In the genomic region with DNA sequence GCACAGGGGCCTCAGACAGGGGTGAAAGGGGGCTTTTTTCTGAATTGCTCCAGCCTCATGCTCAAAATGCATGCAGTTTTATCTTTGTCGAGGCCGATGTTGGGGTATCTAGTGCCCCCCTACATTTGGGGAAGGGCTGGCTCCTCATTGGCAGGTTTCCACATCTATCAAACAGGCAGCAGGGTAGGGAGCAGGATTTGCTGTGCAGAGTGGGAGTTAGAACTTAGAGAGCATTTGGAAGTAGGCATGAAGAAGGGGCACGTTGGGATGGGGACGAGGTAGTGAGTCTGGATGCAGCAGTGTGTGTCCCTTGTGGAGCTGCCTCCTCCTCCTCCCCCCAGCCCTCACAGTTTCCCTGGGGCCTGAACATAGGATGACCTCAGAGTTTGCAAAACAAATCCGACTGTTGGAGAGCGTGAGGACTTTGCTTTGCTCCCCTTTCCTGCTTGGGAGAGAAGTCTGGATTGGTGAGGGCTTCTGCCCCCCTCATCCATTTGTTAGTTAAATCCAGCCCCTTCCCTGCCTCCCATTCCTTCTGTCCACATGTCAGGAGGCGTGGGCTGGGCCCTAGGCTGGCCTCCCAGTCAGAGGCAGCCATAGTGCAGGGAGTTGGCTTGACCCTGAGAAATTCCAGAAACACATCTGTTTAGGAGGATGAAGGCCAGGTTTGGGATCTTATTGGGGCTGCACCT, we compare ENCODE assay signal across 12 cellular contexts. TPM values are rescaled to one million over a fixed set of nuclear protein-coding genes. Genes with fewer than 3 reads are reported as not detected.
DNase-seq lines count a peak whose midpoint lies in the region; ATAC-seq and TF ChIP-seq lines count a peak whose summit lies in the region.
"Had no signal": no experiment of that assay in that cellular context is flagged by ENCODE, and none has a peak within 500 bp of the region (broad histone marks: within the 10 kb centered on the region; RNA-seq: fewer than 3 reads in every experiment).

No MANE protein-coding gene starts in this region.

- peaks cover 0 to under 1% of the 10 kb centered on the region in 2 donors for H3K27me3 Mint-ChIP-seq in natural killer cell (ENCODE audit: low read depth in 2 of 2)

- DNase-seq in EL (peak; percentile 28), NCI-H510A treated with DMSO at 0.1 percent for 48 hours (lab: John Stamatoyannopoulos, UW) (peak; percentile 84), occipital lobe (lab: John Stamatoyannopoulos, UW) (peak; percentile 51), natural killer cell (no peak), activated T-cell treated with anti-CD3 and anti-CD28 coated beads for 4 hours (no peak)
- no peak for DNase-seq in stimulated activated effector memory CD8-positive, alpha-beta T cell treated with anti-CD3 and anti-CD28 coated beads, Interleukin-12 subunit alpha, Interleukin-12 subunit beta, amount 100 ng/mL, for 72 hours (ENCODE audit: low spot score in 2 of 2)
- no peak for DNase-seq in activated CD4-positive, alpha-beta T cell treated with anti-CD3 and anti-CD28 coated beads, Interleukin-2, amount 50 U/mL, for 48 hours
- DNase-seq: GOT3, Kasumi-1, T-helper 1 cell had no signal

- ATAC-seq in gastroesophageal sphincter (peak; percentile 58), natural killer cell (no peak)
- no peak for ATAC-seq in stimulated activated effector memory CD8-positive, alpha-beta T cell treated with anti-CD3 and anti-CD28 coated beads, Interleukin-12 subunit alpha, Interleukin-12 subunit beta, amount 100 ng/mL, for 72 hours

- intact Hi-C loops in natural killer cell (cut with micrococcal nuclease), result no loop called here

- no peak overlapping the region for H3K4me3 Mint-ChIP-seq in natural killer cell
- H3K4me3 Mint-ChIP-seq in stimulated activated effector memory CD8-positive, alpha-beta T cell treated with anti-CD3 and anti-CD28 coated beads, Interleukin-12 subunit alpha, Interleukin-12 subunit beta, amount 100 ng/mL, for 72 hours, result no peak overlapping the region

- no peaks in the 10 kb centered on the region for H3K36me3 ChIP-seq in gastroesophageal sphincter

- TF ChIP-seq EP300 in gastroesophageal sphincter (IDR thresholded peaks at IDR 0.05), result no peak

- no peaks in the 10 kb centered on the region for H3K36me3 Mint-ChIP-seq in natural killer cell
- no peaks in the 10 kb centered on the region for H3K36me3 Mint-ChIP-seq in stimulated activated effector memory CD8-positive, alpha-beta T cell treated with anti-CD3 and anti-CD28 coated beads, Interleukin-12 subunit alpha, Interleukin-12 subunit beta, amount 100 ng/mL, for 72 hours

- H3K4me1 ChIP-seq in gastroesophageal sphincter, result peaks cover 0 to 7% (median 0%) of the 10 kb centered on the region in 3 donors

- H3K4me1 Mint-ChIP-seq in natural killer cell, result no peaks in the 10 kb centered on the region
- H3K4me1 Mint-ChIP-seq in stimulated activated effector memory CD8-positive, alpha-beta T cell treated with anti-CD3 and anti-CD28 coated beads, Interleukin-12 subunit alpha, Interleukin-12 subunit beta, amount 100 ng/mL, for 72 hours, result no peaks in the 10 kb centered on the region

- H3K9me3 Mint-ChIP-seq in natural killer cell, result no peaks in the 10 kb centered on the region
- no peaks in the 10 kb centered on the region for H3K9me3 Mint-ChIP-seq in stimulated activated effector memory CD8-positive, alpha-beta T cell treated with anti-CD3 and anti-CD28 coated beads, Interleukin-12 subunit alpha, Interleukin-12 subunit beta, amount 100 ng/mL, for 72 hours
- H3K9me3 Mint-ChIP-seq: activated T-helper 2 cell treated with anti-CD3 and anti-CD28 coated beads, Interferon-gamma antibody, Interleukin-2, Interleukin-4, amounts not matched to agents 10 μg/mL and 5 μg/mL and 100 μg/mL, durations not matched to agents 14 hours and 24 hours and 36 hours had no signal

- TF ChIP-seq CTCF in gastroesophageal sphincter (IDR thresholded peaks at IDR 0.05), result no peak
- no peak for TF ChIP-seq CTCF in natural killer cell (IDR thresholded peaks at IDR 0.05)

- H3K9me3 ChIP-seq in gastroesophageal sphincter, result no peaks in the 10 kb centered on the region

- no peak overlapping the region for H3K4me3 ChIP-seq in gastroesophageal sphincter

- peak overlapping the region in 1 of 4 donors; percentile 16 for H3K27ac ChIP-seq in gastroesophageal sphincter

- no peak for TF ChIP-seq POLR2A in gastroesophageal sphincter (IDR thresholded peaks at IDR 0.05)

- H3K27me3 ChIP-seq in gastroesophageal sphincter, result no peaks in the 10 kb centered on the region

- H3K27ac Mint-ChIP-seq in natural killer cell, result no peak overlapping the region
- no peak overlapping the region for H3K27ac Mint-ChIP-seq in stimulated activated effector memory CD8-positive, alpha-beta T cell treated with anti-CD3 and anti-CD28 coated beads, Interleukin-12 subunit alpha, Interleukin-12 subunit beta, amount 100 ng/mL, for 72 hours
- H3K27ac Mint-ChIP-seq: activated T-helper 2 cell treated with anti-CD3 and anti-CD28 coated beads, Interferon-gamma antibody, Interleukin-2, Interleukin-4, amounts not matched to agents 10 μg/mL and 5 μg/mL and 100 μg/mL, durations not matched to agents 14 hours and 24 hours and 36 hours had no signal

- WGBS in gastroesophageal sphincter (ENCODE audit: low coverage in 1 of 2), 2 donors, result 53 to 70% methylated on average over 3 to 6 of the region's 7 CpGs

RNA-seq across cellular contexts. Expression of a gene that starts 36.9 kb away (rescaled TPM):
- under 1 TPM; 0.16 to 0.39 (median 0.27) TPM for total RNA-seq in gastroesophageal sphincter
- 1.1 TPM for total RNA-seq in occipital lobe
- total RNA-seq in natural killer cell, result not detected
- total RNA-seq: activated T-helper 2 cell treated with anti-CD3 and anti-CD28 coated beads, Interferon-gamma antibody, Interleukin-2, Interleukin-4, amounts not matched to agents 10 μg/mL and 5 μg/mL and 100 μg/mL, durations not matched to agents 14 hours and 24 hours and 36 hours had no signal

RNA-seq across cellular contexts. Expression of a gene that starts 58.7 kb away (rescaled TPM):
- 10 to 100 TPM; 34.9 to 57.5 (median 43.6) TPM for total RNA-seq in gastroesophageal sphincter
- 77.0 TPM for total RNA-seq in occipital lobe
- 100 to 1,000 TPM; 109 to 120 (median 109) TPM for total RNA-seq in natural killer cell

Comparison
In these comparisons a context has a peak if more than half of its experiments do, and no peak if none do; other contexts are left out.
1. DNase-seq: peak in EL (single experiment), NCI-H510A treated with DMSO at 0.1 percent for 48 hours (single experiment) and occipital lobe (single experiment); none in natural killer cell (single experiment), stimulated activated effector memory CD8-positive, alpha-beta T cell treated with anti-CD3 and anti-CD28 coated beads, Interleukin-12 subunit alpha, Interleukin-12 subunit beta, amount 100 ng/mL, for 72 hours (0 of 2), activated T-cell treated with anti-CD3 and anti-CD28 coated beads for 4 hours (single experiment) and activated CD4-positive, alpha-beta T cell treated with anti-CD3 and anti-CD28 coated beads, Interleukin-2, amount 50 U/mL, for 48 hours (0 of 2).